17 cellular contexts compared by ENCODE assay signal in the genomic region with DNA sequence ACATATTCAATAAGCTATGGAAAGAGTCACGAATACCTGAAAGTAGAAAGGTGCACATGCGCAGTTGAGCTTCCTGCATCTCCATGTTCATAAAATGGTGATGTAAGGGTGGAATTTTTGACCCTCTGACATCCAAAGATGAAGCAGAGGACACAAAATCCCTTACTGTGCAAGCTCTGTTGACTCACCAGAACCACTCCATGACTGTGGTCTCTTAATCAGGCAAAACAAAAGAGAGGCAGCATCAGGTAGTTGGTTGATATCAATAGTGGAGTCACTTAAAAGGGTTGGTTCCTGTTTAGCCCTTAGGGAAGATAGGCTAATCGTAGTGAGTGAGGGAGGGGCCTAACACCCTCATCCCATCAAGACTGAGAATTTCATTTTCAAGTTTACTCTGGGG.
"Had no signal": no experiment of that assay in that cellular context is flagged by ENCODE, and none has a peak within 500 bp of the region (broad histone marks: within the 10 kb centered on the region; RNA-seq: fewer than 3 reads in every experiment).

No MANE protein-coding gene starts in this region.

- H3K4me3 Mint-ChIP-seq: activated naive CD8-positive, alpha-beta T cell treated with anti-CD3 and anti-CD28 coated beads, Interleukin-2, amount 50 U/mL, for 24 hours; activated T-helper 17 cell treated with anti-CD3 and anti-CD28 coated beads, Interleukin-2, amount 50 U/mL, for 72 hours; natural killer cell; stimulated activated memory B cell treated with anti-CD40 and anti-IgM and Interleukin-4, amounts not matched to agents 10 μg/mL and 1 μg/mL and 100 μg/mL, for 72 hours had no signal

- H3K4me1 Mint-ChIP-seq: activated naive CD8-positive, alpha-beta T cell treated with anti-CD3 and anti-CD28 coated beads, Interleukin-2, amount 50 U/mL, for 24 hours; activated T-helper 17 cell treated with anti-CD3 and anti-CD28 coated beads, Interleukin-2, amount 50 U/mL, for 72 hours; natural killer cell; stimulated activated memory B cell treated with anti-CD40 and anti-IgM and Interleukin-4, amounts not matched to agents 10 μg/mL and 1 μg/mL and 100 μg/mL, for 72 hours had no signal

- H3K27me3 Mint-ChIP-seq: activated naive CD8-positive, alpha-beta T cell treated with anti-CD3 and anti-CD28 coated beads, Interleukin-2, amount 50 U/mL, for 24 hours; activated T-helper 17 cell treated with anti-CD3 and anti-CD28 coated beads, Interleukin-2, amount 50 U/mL, for 72 hours; stimulated activated memory B cell treated with anti-CD40 and anti-IgM and Interleukin-4, amounts not matched to agents 10 μg/mL and 1 μg/mL and 100 μg/mL, for 72 hours had no signal

- H3K27ac ChIP-seq: ascending aorta, cardiac muscle cell, dorsolateral prefrontal cortex, hepatocyte, neutrophil had no signal

- H3K4me1 ChIP-seq: ascending aorta had no signal

- H3K4me3 ChIP-seq: ascending aorta, cardiac muscle cell, dorsolateral prefrontal cortex, hepatocyte had no signal

- H3K27ac Mint-ChIP-seq: activated naive CD8-positive, alpha-beta T cell treated with anti-CD3 and anti-CD28 coated beads, Interleukin-2, amount 50 U/mL, for 24 hours; activated T-helper 17 cell treated with anti-CD3 and anti-CD28 coated beads, Interleukin-2, amount 50 U/mL, for 72 hours; natural killer cell; stimulated activated memory B cell treated with anti-CD40 and anti-IgM and Interleukin-4, amounts not matched to agents 10 μg/mL and 1 μg/mL and 100 μg/mL, for 72 hours had no signal

- ATAC-seq: activated naive CD8-positive, alpha-beta T cell treated with anti-CD3 and anti-CD28 coated beads, Interleukin-2, amount 50 U/mL, for 24 hours; activated T-helper 17 cell treated with anti-CD3 and anti-CD28 coated beads, Interleukin-2, amount 50 U/mL, for 72 hours; esophagus mucosa; left ventricle myocardium superior; natural killer cell; stimulated activated memory B cell treated with anti-CD40 and anti-IgM and Interleukin-4, amounts not matched to agents 10 μg/mL and 1 μg/mL and 100 μg/mL, for 72 hours had no signal

- H3K9me3 Mint-ChIP-seq: activated naive CD8-positive, alpha-beta T cell treated with anti-CD3 and anti-CD28 coated beads, Interleukin-2, amount 50 U/mL, for 24 hours had no signal

- H3K36me3 ChIP-seq: ascending aorta, cardiac muscle cell, neutrophil had no signal

- H3K27me3 ChIP-seq: ascending aorta, cardiac muscle cell, hepatocyte, neutrophil had no signal

- H3K9me3 ChIP-seq: ascending aorta, neutrophil had no signal

- DNase-seq: activated CD4-positive, alpha-beta T cell treated with anti-CD3 and anti-CD28 coated beads, Interleukin-2, amount 50 U/mL, for 4 hours; activated CD4-positive, CD25-positive, alpha-beta regulatory T cell treated with anti-CD3 and anti-CD28 coated beads, Interleukin-2, amount 50 U/mL, for 72 hours; activated naive CD4-positive, alpha-beta T cell treated with Interleukin-2 at 50 U/mL for 16 hours; activated naive CD8-positive, alpha-beta T cell treated with anti-CD3 and anti-CD28 coated beads, Interleukin-2, amount 50 U/mL, for 24 hours; activated T-cell treated with anti-CD3 and anti-CD28 coated beads for 4 hours; dorsolateral prefrontal cortex; kidney; left ventricle myocardium superior; mesendoderm; natural killer cell had no signal

- H3K36me3 Mint-ChIP-seq: natural killer cell; stimulated activated memory B cell treated with anti-CD40 and anti-IgM and Interleukin-4, amounts not matched to agents 10 μg/mL and 1 μg/mL and 100 μg/mL, for 72 hours had no signal
